Comparison of ENCODE assay signal across 21 cellular contexts in the genomic region with DNA sequence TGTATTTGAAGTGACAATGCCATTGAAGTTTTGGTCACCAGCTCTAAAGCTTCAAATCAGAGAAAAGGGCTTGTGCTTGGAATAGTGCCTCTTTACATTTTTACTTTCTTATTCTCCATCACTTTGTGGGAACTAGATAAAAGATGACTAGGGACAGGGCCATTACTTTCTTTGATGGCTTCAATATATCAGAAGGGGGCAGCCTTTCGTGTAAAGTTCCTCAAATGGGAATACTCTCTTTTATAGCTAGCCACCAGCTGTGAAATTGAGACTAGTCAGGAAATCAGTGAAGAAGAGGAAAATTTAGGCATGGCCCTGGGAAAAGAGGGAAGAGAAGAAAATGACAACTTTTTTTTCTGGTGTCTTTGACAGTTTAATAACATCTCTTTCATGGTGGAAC.
"Had no signal": no experiment of that assay in that cellular context is flagged by ENCODE, and none has a peak within 500 bp of the region (broad histone marks: within the 10 kb centered on the region; RNA-seq: fewer than 3 reads in every experiment).

No MANE protein-coding gene starts in this region.

- H3K4me1 Mint-ChIP-seq: activated B cell treated with CpG ODN at 0.5 μM for 24 hours; central memory CD8-positive, alpha-beta T cell; nephron; stimulated activated effector memory CD8-positive, alpha-beta T cell treated with anti-CD3 and anti-CD28 coated beads, Interleukin-12 subunit alpha, Interleukin-12 subunit beta, amount 100 ng/mL, for 72 hours; T-helper 17 cell had no signal

- H3K27me3 Mint-ChIP-seq: activated B cell treated with CpG ODN at 0.5 μM for 24 hours; activated CD8-positive, alpha-beta T cell treated with anti-CD3 and anti-CD28 coated beads for 36 hours; central memory CD8-positive, alpha-beta T cell; dendritic cell treated with granulocyte-macrophage colony-stimulating factor and Interleukin-4, amounts not matched to agents 40 ng/mL and 50 ng/mL, for 4 days; stimulated activated naive CD8-positive, alpha-beta T cell treated with anti-CD3 and anti-CD28 coated beads, Interleukin-15, Interleukin-2, amounts not matched to agents 100 ng/mL and 50 ng/mL, for 24 hours; T-helper 17 cell had no signal

- H3K36me3 Mint-ChIP-seq: activated naive CD4-positive, alpha-beta T cell treated with anti-CD3 and anti-CD28 coated beads, Interleukin-2, amount 50 U/mL, for 72 hours; stimulated activated effector memory CD8-positive, alpha-beta T cell treated with anti-CD3 and anti-CD28 coated beads, Interleukin-12 subunit alpha, Interleukin-12 subunit beta, amount 100 ng/mL, for 72 hours had no signal

- H3K9me3 Mint-ChIP-seq: dendritic cell treated with granulocyte-macrophage colony-stimulating factor and Interleukin-4, amounts not matched to agents 40 ng/mL and 50 ng/mL, for 4 days had no signal

- DNase-seq: activated B cell treated with CpG ODN at 0.5 μM for 24 hours; activated CD4-positive, alpha-beta T cell treated with anti-CD3 and anti-CD28 coated beads, Interleukin-2, amount 50 U/mL, for 1 hour; activated CD8-positive, alpha-beta T cell treated with anti-CD3 and anti-CD28 coated beads for 36 hours; activated naive CD4-positive, alpha-beta T cell; activated T-cell treated with anti-CD3 and anti-CD28 coated beads, Interleukin-2, amount 50 U/mL, for 48 hours; foreskin keratinocyte; heart right ventricle; islet precursor cell; left ventricle myocardium superior; psoas muscle; sigmoid colon; small intestine; stimulated activated CD4-positive, alpha-beta T cell treated with anti-CD3 and anti-CD28 coated beads, Interleukin-4, amount 100 ng/mL, for 24 hours; T-helper 17 cell; trophoblast cell had no signal

- H3K27ac Mint-ChIP-seq: activated B cell treated with CpG ODN at 0.5 μM for 24 hours; activated CD8-positive, alpha-beta T cell treated with anti-CD3 and anti-CD28 coated beads for 36 hours; activated naive CD4-positive, alpha-beta T cell treated with anti-CD3 and anti-CD28 coated beads, Interleukin-2, amount 50 U/mL, for 72 hours; dendritic cell treated with granulocyte-macrophage colony-stimulating factor and Interleukin-4, amounts not matched to agents 40 ng/mL and 50 ng/mL, for 4 days; nephron; stimulated activated effector memory CD8-positive, alpha-beta T cell treated with anti-CD3 and anti-CD28 coated beads, Interleukin-12 subunit alpha, Interleukin-12 subunit beta, amount 100 ng/mL, for 72 hours; stimulated activated naive CD8-positive, alpha-beta T cell treated with anti-CD3 and anti-CD28 coated beads, Interleukin-15, Interleukin-2, amounts not matched to agents 100 ng/mL and 50 ng/mL, for 24 hours; T-helper 17 cell had no signal

- H3K4me3 Mint-ChIP-seq: activated B cell treated with CpG ODN at 0.5 μM for 24 hours; activated CD8-positive, alpha-beta T cell treated with anti-CD3 and anti-CD28 coated beads for 36 hours; central memory CD8-positive, alpha-beta T cell; dendritic cell treated with granulocyte-macrophage colony-stimulating factor and Interleukin-4, amounts not matched to agents 40 ng/mL and 50 ng/mL, for 4 days; nephron; stimulated activated effector memory CD8-positive, alpha-beta T cell treated with anti-CD3 and anti-CD28 coated beads, Interleukin-12 subunit alpha, Interleukin-12 subunit beta, amount 100 ng/mL, for 72 hours; stimulated activated naive CD8-positive, alpha-beta T cell treated with anti-CD3 and anti-CD28 coated beads, Interleukin-15, Interleukin-2, amounts not matched to agents 100 ng/mL and 50 ng/mL, for 24 hours; T-helper 17 cell had no signal

- ATAC-seq: activated CD8-positive, alpha-beta T cell treated with anti-CD3 and anti-CD28 coated beads for 36 hours; activated naive CD4-positive, alpha-beta T cell treated with anti-CD3 and anti-CD28 coated beads, Interleukin-2, amount 50 U/mL, for 72 hours; foreskin keratinocyte; heart right ventricle; left ventricle myocardium superior; psoas muscle; stimulated activated effector memory CD8-positive, alpha-beta T cell treated with anti-CD3 and anti-CD28 coated beads, Interleukin-12 subunit alpha, Interleukin-12 subunit beta, amount 100 ng/mL, for 72 hours; T-helper 17 cell had no signal
